ENCODE assay signal across 26 cellular contexts in the genomic region with DNA sequence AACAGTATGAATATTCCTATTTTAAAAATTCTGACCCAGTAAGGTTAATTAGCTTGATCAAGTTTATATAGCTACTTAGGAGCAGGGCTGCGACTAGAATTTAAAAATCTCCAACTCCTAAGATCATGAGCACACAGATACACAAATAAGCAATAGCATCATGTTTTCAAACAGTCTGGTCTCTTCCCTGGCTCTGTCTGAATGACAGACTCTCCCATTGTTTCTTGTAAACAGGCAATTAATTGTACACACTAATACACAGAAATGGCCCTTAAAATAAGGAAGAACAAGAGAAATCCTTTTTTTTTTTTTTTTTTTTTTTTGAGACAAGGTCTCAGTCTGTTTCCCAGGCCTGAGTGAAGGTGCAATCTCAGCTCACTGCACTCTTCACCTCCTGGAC.
"Had no signal": no experiment of that assay in that cellular context is flagged by ENCODE, and none has a peak within 500 bp of the region (broad histone marks: within the 10 kb centered on the region; RNA-seq: fewer than 3 reads in every experiment).

No MANE protein-coding gene starts in this region.

- H3K36me3 ChIP-seq: left lung, pancreas, right atrium auricular region, right lobe of liver, tibial artery, upper lobe of right lung had no signal

- H3K4me1 Mint-ChIP-seq: memory B cell; naive thymus-derived CD8-positive, alpha-beta T cell; stimulated activated memory B cell treated with anti-CD40 and anti-IgM and Interleukin-4, amounts not matched to agents 10 μg/mL and 1 μg/mL and 100 μg/mL, for 72 hours; stimulated activated naive CD8-positive, alpha-beta T cell treated with anti-CD3 and anti-CD28 coated beads, Interleukin-15, amount 100 ng/mL, for 72 hours had no signal

- DNase-seq: kidney; left colon; left lung; naive thymus-derived CD8-positive, alpha-beta T cell; nucleus accumbens; pancreas; psoas muscle; right lobe of liver; stimulated activated CD4-positive, alpha-beta T cell treated with anti-CD3 and anti-CD28 coated beads, Interleukin-1b, Interleukin-23, amount 100 ng/mL, for 48 hours; stimulated activated CD4-positive, alpha-beta T cell treated with anti-CD3 and anti-CD28 coated beads, Interleukin-2, amount 100 ng/mL, for 48 hours; stimulated activated CD4-positive, alpha-beta T cell treated with anti-CD3 and anti-CD28 coated beads, Interleukin-4, amount 100 ng/mL, for 4 hours; stimulated activated CD8-positive, alpha-beta memory T cell treated with anti-CD3 and anti-CD28 coated beads, Interleukin-4, amount 100 ng/mL, for 48 hours; stimulated activated naive CD4-positive, alpha-beta T cell treated with Interleukin-2 at 50 U/mL for 16 hours; stimulated activated naive CD8-positive, alpha-beta T cell treated with anti-CD3 and anti-CD28 coated beads, Interleukin-15, amount 100 ng/mL, for 72 hours; substantia nigra; testis; tibial artery; trophoblast cell; upper lobe of right lung had no signal

- H3K27me3 Mint-ChIP-seq: naive thymus-derived CD8-positive, alpha-beta T cell; stimulated activated memory B cell treated with anti-CD40 and anti-IgM and Interleukin-4, amounts not matched to agents 10 μg/mL and 1 μg/mL and 100 μg/mL, for 72 hours; stimulated activated naive CD8-positive, alpha-beta T cell treated with anti-CD3 and anti-CD28 coated beads, Interleukin-15, amount 100 ng/mL, for 72 hours had no signal

- H3K4me3 ChIP-seq: left lung, lung, pancreas, psoas muscle, right atrium auricular region, right lobe of liver, smooth muscle cell, testis, tibial artery, upper lobe of right lung had no signal

- H3K36me3 Mint-ChIP-seq: memory B cell; naive thymus-derived CD8-positive, alpha-beta T cell; stimulated activated memory B cell treated with anti-CD40 and anti-IgM and Interleukin-4, amounts not matched to agents 10 μg/mL and 1 μg/mL and 100 μg/mL, for 72 hours had no signal

- H3K27me3 ChIP-seq: left lung, pancreas, right atrium auricular region, right lobe of liver, testis, tibial artery, upper lobe of right lung had no signal

- H3K9me3 Mint-ChIP-seq: memory B cell; naive thymus-derived CD8-positive, alpha-beta T cell; nephron; stimulated activated memory B cell treated with anti-CD40 and anti-IgM and Interleukin-4, amounts not matched to agents 10 μg/mL and 1 μg/mL and 100 μg/mL, for 72 hours had no signal

- H3K27ac ChIP-seq: left lung, pancreas, psoas muscle, right atrium auricular region, right lobe of liver, testis, tibial artery, upper lobe of right lung had no signal

- H3K27ac Mint-ChIP-seq: memory B cell; nephron; stimulated activated memory B cell treated with anti-CD40 and anti-IgM and Interleukin-4, amounts not matched to agents 10 μg/mL and 1 μg/mL and 100 μg/mL, for 72 hours; stimulated activated naive CD8-positive, alpha-beta T cell treated with anti-CD3 and anti-CD28 coated beads, Interleukin-15, amount 100 ng/mL, for 72 hours had no signal

- ATAC-seq: left colon; left lung; naive thymus-derived CD8-positive, alpha-beta T cell; pancreas; psoas muscle; right lobe of liver; stimulated activated memory B cell treated with anti-CD40 and anti-IgM and Interleukin-4, amounts not matched to agents 10 μg/mL and 1 μg/mL and 100 μg/mL, for 72 hours; stimulated activated naive CD8-positive, alpha-beta T cell treated with anti-CD3 and anti-CD28 coated beads, Interleukin-15, amount 100 ng/mL, for 72 hours; upper lobe of right lung had no signal

- H3K9me3 ChIP-seq: left lung, pancreas, psoas muscle, right atrium auricular region, right lobe of liver, testis, tibial artery, upper lobe of right lung had no signal

- H3K4me1 ChIP-seq: left lung, pancreas, psoas muscle, right atrium auricular region, right lobe of liver, testis, tibial artery, upper lobe of right lung had no signal

- H3K4me3 Mint-ChIP-seq: memory B cell; naive thymus-derived CD8-positive, alpha-beta T cell; nephron; neural crest cell; stimulated activated memory B cell treated with anti-CD40 and anti-IgM and Interleukin-4, amounts not matched to agents 10 μg/mL and 1 μg/mL and 100 μg/mL, for 72 hours; stimulated activated naive CD8-positive, alpha-beta T cell treated with anti-CD3 and anti-CD28 coated beads, Interleukin-15, amount 100 ng/mL, for 72 hours had no signal
